Comparison of ENCODE assay signal across 11 cellular contexts in genomic region chr19:10651821-10652220, GRCh38. TPM values are rescaled to one million over a fixed set of nuclear protein-coding genes. Genes with fewer than 3 reads are reported as not detected.
DNase-seq lines count a peak whose midpoint lies in the region; ATAC-seq and TF ChIP-seq lines count a peak whose summit lies in the region.
"Had no signal": no experiment of that assay in that cellular context is flagged by ENCODE, and none has a peak within 500 bp of the region (broad histone marks: within the 10 kb centered on the region; RNA-seq: fewer than 3 reads in every experiment).

No MANE protein-coding gene starts in this region.

- H3K9me3 Mint-ChIP-seq in CD4-positive, alpha-beta memory T cell = peaks cover 0 to 3% (median 0%) of the 10 kb centered on the region in 8 donors
- H3K9me3 Mint-ChIP-seq in activated naive CD8-positive, alpha-beta T cell treated with anti-CD3 and anti-CD28 coated beads for 36 hours = no peaks in the 10 kb centered on the region
- H3K9me3 Mint-ChIP-seq in natural killer cell treated with Interleukin-12 subunit alpha and Interleukin-12 subunit beta and Interleukin-15 and Interleukin-18, amount 100 ng/mL, for 72 hours = no peaks in the 10 kb centered on the region
- H3K9me3 Mint-ChIP-seq: dendritic cell treated with granulocyte-macrophage colony-stimulating factor and Interleukin-4, amounts not matched to agents 40 ng/mL and 50 ng/mL, for 4 days had no signal

- CTCF ChIA-PET in CD4-positive, alpha-beta memory T cell (lab: Charles Lee; ENCODE audit: partially characterized antibody) = interaction anchor here (0.7 to 13.5 kb wide), 4 partner anchors 8 to 80 kb away, joined by 3 to 473 read pairs (median 6); no protein-coding TSS in a partner anchor

- peak overlapping the region; percentile 63 to 95 (median 72) for H3K4me3 Mint-ChIP-seq in CD4-positive, alpha-beta memory T cell
- H3K4me3 Mint-ChIP-seq in activated naive CD8-positive, alpha-beta T cell treated with anti-CD3 and anti-CD28 coated beads for 36 hours = peak overlapping the region; percentile 96
- peak overlapping the region; percentile 22 for H3K4me3 Mint-ChIP-seq in natural killer cell treated with Interleukin-12 subunit alpha and Interleukin-12 subunit beta and Interleukin-15 and Interleukin-18, amount 100 ng/mL, for 72 hours

- TF ChIP-seq POLR2A in GM18505 (IDR thresholded peaks at IDR 0.05; ENCODE audit: borderline replicate concordance, extremely low read depth, insufficient read depth, insufficient read length) = no peak

- ATAC-seq in natural killer cell treated with Interleukin-12 subunit alpha and Interleukin-12 subunit beta and Interleukin-15 and Interleukin-18, amount 100 ng/mL, for 72 hours = no peak
- ATAC-seq in GM18505 (IDR thresholded peaks at IDR 0.05; ENCODE audit: unreplicated experiment) = no peak
- ATAC-seq: pancreas had no signal

- H3K4me1 ChIP-seq in CD4-positive, alpha-beta memory T cell (ENCODE audit: insufficient read depth, low read length) = peaks cover 37% of the 10 kb centered on the region

- POLR2A ChIA-PET in CD4-positive, alpha-beta memory T cell (lab: Charles Lee; ENCODE audit: partially characterized antibody) = interaction anchor here (1.8 to 4.9 kb wide), 4 partner anchors 8 to 85 kb away, joined by 7 to 51 read pairs (median 14); partner anchors contain the start of genes DNM2 and KRI1

- H3K27me3 ChIP-seq in CD4-positive, alpha-beta memory T cell (ENCODE audit: insufficient read depth, low read length) = no peaks in the 10 kb centered on the region
- H3K27me3 ChIP-seq: pancreas had no signal

- H3K27ac ChIP-seq in CD4-positive, alpha-beta memory T cell (ENCODE audit: low read depth, low read length) = peak overlapping the region; percentile 100

- peaks cover 21 to 47% (median 32%) of the 10 kb centered on the region in 4 donors for H3K4me1 Mint-ChIP-seq in CD4-positive, alpha-beta memory T cell
- peaks cover 28% of the 10 kb centered on the region for H3K4me1 Mint-ChIP-seq in activated naive CD8-positive, alpha-beta T cell treated with anti-CD3 and anti-CD28 coated beads for 36 hours
- H3K4me1 Mint-ChIP-seq in natural killer cell treated with Interleukin-12 subunit alpha and Interleukin-12 subunit beta and Interleukin-15 and Interleukin-18, amount 100 ng/mL, for 72 hours (ENCODE audit: low read depth in 2 of 2) = peaks cover 18 to 34% of the 10 kb centered on the region in 2 donors

- H3K27me3 Mint-ChIP-seq in CD4-positive, alpha-beta memory T cell = peaks cover 0 to 4% of the 10 kb centered on the region in 2 donors
- peaks cover 7% of the 10 kb centered on the region for H3K27me3 Mint-ChIP-seq in activated naive CD8-positive, alpha-beta T cell treated with anti-CD3 and anti-CD28 coated beads for 36 hours
- no peaks in the 10 kb centered on the region for H3K27me3 Mint-ChIP-seq in natural killer cell treated with Interleukin-12 subunit alpha and Interleukin-12 subunit beta and Interleukin-15 and Interleukin-18, amount 100 ng/mL, for 72 hours
- H3K27me3 Mint-ChIP-seq: dendritic cell treated with granulocyte-macrophage colony-stimulating factor and Interleukin-4, amounts not matched to agents 40 ng/mL and 50 ng/mL, for 4 days had no signal

- H3K4me3 ChIP-seq in CD4-positive, alpha-beta memory T cell (ENCODE audit: low read length in 2 of 2) = no peak overlapping the region

- intact Hi-C loops in CD4-positive, alpha-beta memory T cell (cut with micrococcal nuclease) = loop anchor here (2.0 kb wide), 1 partner anchor 149 kb away; the partner anchor contains the start of gene KEAP1

- no peaks in the 10 kb centered on the region for H3K9me3 ChIP-seq in CD4-positive, alpha-beta memory T cell (ENCODE audit: control insufficient read depth in 1 of 2, low read length in 2 of 2)
- H3K9me3 ChIP-seq: pancreas had no signal

- peaks cover 4 to 35% of the 10 kb centered on the region in 2 donors for H3K36me3 Mint-ChIP-seq in CD4-positive, alpha-beta memory T cell
- H3K36me3 Mint-ChIP-seq in activated naive CD8-positive, alpha-beta T cell treated with anti-CD3 and anti-CD28 coated beads for 36 hours = peaks cover 35% of the 10 kb centered on the region
- peaks cover 13% of the 10 kb centered on the region for H3K36me3 Mint-ChIP-seq in natural killer cell treated with Interleukin-12 subunit alpha and Interleukin-12 subunit beta and Interleukin-15 and Interleukin-18, amount 100 ng/mL, for 72 hours

- peak overlapping the region; percentile 82 to 99 (median 98) for H3K27ac Mint-ChIP-seq in CD4-positive, alpha-beta memory T cell
- peak overlapping the region; percentile 38 for H3K27ac Mint-ChIP-seq in activated naive CD8-positive, alpha-beta T cell treated with anti-CD3 and anti-CD28 coated beads for 36 hours
- H3K27ac Mint-ChIP-seq in natural killer cell treated with Interleukin-12 subunit alpha and Interleukin-12 subunit beta and Interleukin-15 and Interleukin-18, amount 100 ng/mL, for 72 hours = peak overlapping the region in 1 of 2 donors; percentile 54

- no peak for DNase-seq in CD4-positive, alpha-beta memory T cell
- peak; percentile 68 for DNase-seq in LHCN-M2 (ENCODE audit: low read depth)
- no peak for DNase-seq in activated naive CD8-positive, alpha-beta T cell treated with anti-CD3 and anti-CD28 coated beads for 36 hours
- DNase-seq in natural killer cell treated with Interleukin-12 subunit alpha and Interleukin-12 subunit beta and Interleukin-15 and Interleukin-18, amount 100 ng/mL, for 72 hours (ENCODE audit: low spot score) = no peak
- no peak for DNase-seq in stimulated activated CD4-positive, alpha-beta T cell treated with anti-CD3 and anti-CD28 coated beads, Interleukin-4, amount 100 ng/mL, for 4 hours
- DNase-seq in stimulated activated CD8-positive, alpha-beta memory T cell treated with anti-CD3 and anti-CD28 coated beads, Interleukin-4, amount 100 ng/mL, for 48 hours = no peak
- DNase-seq: foreskin melanocyte; pancreas; stimulated activated naive CD4-positive, alpha-beta T cell treated with Interleukin-2 at 50 U/mL for 16 hours had no signal

- H3K36me3 ChIP-seq in CD4-positive, alpha-beta memory T cell (ENCODE audit: insufficient read depth, low read length) = no peaks in the 10 kb centered on the region
- H3K36me3 ChIP-seq: pancreas had no signal

RNA-seq across cellular contexts. Expression of gene ILF3, which starts 2.3 kb away (rescaled TPM):
- 100 to 1,000 TPM; 291 to 302 TPM for total RNA-seq in CD4-positive, alpha-beta memory T cell
- 100 to 1,000 TPM in 1 of 2 donors, 10 to 100 TPM in 1; 36.2 to 103 TPM for polyA plus RNA-seq in CD4-positive, alpha-beta memory T cell
- total RNA-seq in LHCN-M2 (2014; rRNA removed) = 143 and 172 TPM in 2 replicates
- polyA plus RNA-seq in LHCN-M2 (2012) = 140 TPM
- total RNA-seq in activated naive CD8-positive, alpha-beta T cell treated with anti-CD3 and anti-CD28 coated beads for 36 hours = 100 to 1,000 TPM; 500 to 527 TPM
- 100 to 1,000 TPM; 298 to 579 TPM for total RNA-seq in natural killer cell treated with Interleukin-12 subunit alpha and Interleukin-12 subunit beta and Interleukin-15 and Interleukin-18, amount 100 ng/mL, for 72 hours

RNA-seq across cellular contexts. Expression of gene SLC44A2, which starts 26.5 kb away (rescaled TPM):
- 100 to 1,000 TPM; 203 to 204 TPM for total RNA-seq in CD4-positive, alpha-beta memory T cell
- 100 to 1,000 TPM; 195 to 284 TPM for polyA plus RNA-seq in CD4-positive, alpha-beta memory T cell
- 104 and 112 TPM in 2 replicates for total RNA-seq in LHCN-M2 (2014; rRNA removed)
- polyA plus RNA-seq in LHCN-M2 (2012) = 320 TPM
- total RNA-seq in activated naive CD8-positive, alpha-beta T cell treated with anti-CD3 and anti-CD28 coated beads for 36 hours = 10 to 100 TPM; 70.6 to 71.6 TPM
- total RNA-seq in natural killer cell treated with Interleukin-12 subunit alpha and Interleukin-12 subunit beta and Interleukin-15 and Interleukin-18, amount 100 ng/mL, for 72 hours = 10 to 100 TPM; 63.9 to 67.9 TPM

RNA-seq across cellular contexts. Expression of gene QTRT1, which starts 49.4 kb away (rescaled TPM):
- 10 to 100 TPM; 36.2 to 39.9 TPM for total RNA-seq in CD4-positive, alpha-beta memory T cell
- polyA plus RNA-seq in CD4-positive, alpha-beta memory T cell = 10 to 100 TPM; 40.3 to 66.0 TPM
- 37.8 and 41.4 TPM in 2 replicates for total RNA-seq in LHCN-M2 (2014; rRNA removed)
- polyA plus RNA-seq in LHCN-M2 (2012) = 39.2 TPM
- total RNA-seq in activated naive CD8-positive, alpha-beta T cell treated with anti-CD3 and anti-CD28 coated beads for 36 hours = 10 to 100 TPM; 66.6 to 71.5 TPM
- 100 to 1,000 TPM in 1 of 2 donors, 10 to 100 TPM in 1; 32.0 to 110 TPM for total RNA-seq in natural killer cell treated with Interleukin-12 subunit alpha and Interleukin-12 subunit beta and Interleukin-15 and Interleukin-18, amount 100 ng/mL, for 72 hours

Comparison
In these comparisons a context has a peak if more than half of its experiments do, and no peak if none do; other contexts are left out.
1. H3K4me3 Mint-ChIP-seq: peak in every context shown above with its lines; median percentile 96 in activated naive CD8-positive, alpha-beta T cell treated with anti-CD3 and anti-CD28 coated beads for 36 hours; 72 in CD4-positive, alpha-beta memory T cell; 22 in natural killer cell treated with Interleukin-12 subunit alpha and Interleukin-12 subunit beta and Interleukin-15 and Interleukin-18, amount 100 ng/mL, for 72 hours.